ENCODE assay signal across 1 cellular context in genomic region chr19:24086974-24087595, GRCh38.
TF ChIP-seq lines count a peak whose summit lies in the region.

TSS of gene ZNF254 (plus strand) at chr19:24087187. CDS start at chr19:24087308, 121 bp downstream.

TF ChIP-seq in SK-N-SH, 30 proteins besides CTCF, POLR2A, EP300 and RAD21 (continued from another document):
- TF ChIP-seq RFX5 (IDR thresholded peaks at IDR 0.05; ENCODE audit: low read length), result peak; percentile 70; the same call in 1 of the 2 replicates
- TF ChIP-seq USF1 (IDR thresholded peaks at IDR 0.05; ENCODE audit: borderline replicate concordance, low read depth), result no peak
